12 cellular contexts compared by ENCODE assay signal in genomic region chr5:120252839-120253238, GRCh38.
DNase-seq lines count a peak whose midpoint lies in the region; ATAC-seq and TF ChIP-seq lines count a peak whose summit lies in the region.
"Had no signal": no experiment of that assay in that cellular context is flagged by ENCODE, and none has a peak within 500 bp of the region (broad histone marks: within the 10 kb centered on the region; RNA-seq: fewer than 3 reads in every experiment).

No MANE protein-coding gene starts in this region.

- intact Hi-C loops in cardiac septum (cut with DNase I), result no loop called here

- no peak for TF ChIP-seq CTCF in fibroblast of pulmonary artery (IDR thresholded peaks at IDR 0.05; ENCODE audit: low read length, missing control alignments)

- no peak overlapping the region for H3K4me3 ChIP-seq in fibroblast of pulmonary artery (replicated peaks; ENCODE audit: low read depth, low read length)
- H3K4me3 ChIP-seq: colonic mucosa had no signal

- no peak for ATAC-seq in GM18873 (IDR thresholded peaks at IDR 0.05; ENCODE audit: low FRiP score, unreplicated experiment)
- ATAC-seq: CD8-positive, alpha-beta T cell had no signal

- peak; percentile 54 for DNase-seq in ELR (ENCODE audit: low read depth)
- DNase-seq in NCI-H1417 (lab: John Stamatoyannopoulos, UW), result peak; percentile 41 to 88 (median 55)
- peak; percentile 38 for DNase-seq in RPMI7951 (ENCODE audit: low read depth)
- DNase-seq in fibroblast of pulmonary artery (ENCODE audit: low read depth), result peak; percentile 8
- no peak for DNase-seq in GM19238 (ENCODE audit: insufficient read length, low spot score)
- no peak for DNase-seq in cardiac septum (ENCODE audit: low spot score)
- DNase-seq: CD8-positive, alpha-beta T cell; colonic mucosa; immature natural killer cell; midbrain; NCI-H2227 treated with DMSO at 0.1 percent for 48 hours had no signal

Comparison
In these comparisons a context has a peak if more than half of its experiments do, and no peak if none do; other contexts are left out.
1. DNase-seq: peak in ELR (single experiment), NCI-H1417 (3 of 3), RPMI7951 (single experiment) and fibroblast of pulmonary artery (single experiment); none in GM19238 (single experiment) and cardiac septum (single experiment).